Comparison of ENCODE assay signal across 12 cellular contexts in genomic region chr18:45282101-45282812, GRCh38.
DNase-seq lines count a peak whose midpoint lies in the region; ATAC-seq and TF ChIP-seq lines count a peak whose summit lies in the region.
"Had no signal": no experiment of that assay in that cellular context is flagged by ENCODE, and none has a peak within 500 bp of the region (broad histone marks: within the 10 kb centered on the region; RNA-seq: fewer than 3 reads in every experiment).

No MANE protein-coding gene starts in this region.

- intact Hi-C loops in aorta (cut with DNase I) = no loop called here

- WGBS in tibial nerve, 2 donors = 76 to 85% methylated on average over 5 of the region's 5 CpGs
- WGBS in aorta, 2 donors = 86 to 93% methylated on average over 5 of the region's 5 CpGs

- ATAC-seq in aorta (ENCODE audit: low FRiP score) = no peak

- H3K9me3 ChIP-seq in Loucy (ENCODE audit: insufficient read depth, low read depth, low read length) = no peaks in the 10 kb centered on the region
- H3K9me3 ChIP-seq in parathyroid adenoma (ENCODE audit: control insufficient read depth, low read length) = no peaks in the 10 kb centered on the region
- H3K9me3 ChIP-seq in tibial nerve = no peaks in the 10 kb centered on the region
- no peaks in the 10 kb centered on the region for H3K9me3 ChIP-seq in aorta (ENCODE audit: control insufficient read depth, low read length)
- H3K9me3 ChIP-seq: ovary had no signal

- H3K27me3 ChIP-seq in Loucy (ENCODE audit: insufficient read depth, low read length, poor library complexity, severe bottlenecking) (no peaks in the 10 kb centered on the region), parathyroid adenoma (ENCODE audit: control insufficient read depth, insufficient read depth, low read length) (no peaks in the 10 kb centered on the region), tibial nerve (no peaks in the 10 kb centered on the region), aorta (ENCODE audit: control insufficient read depth in 1 of 2, insufficient read depth in 2 of 2, low read length in 1 of 2) (no peaks in the 10 kb centered on the region)
- H3K27me3 ChIP-seq: ovary had no signal

- DNase-seq in NCI-H82 (lab: John Stamatoyannopoulos, UW) = peak; percentile 25
- DNase-seq in NCI-H82 treated with DMSO at 0.1 percent for 48 hours (lab: John Stamatoyannopoulos, UW; ENCODE audit: unreplicated experiment) = no peak
- DNase-seq in astrocyte of the spinal cord (ENCODE audit: low read depth, low spot score) = peak; percentile 5
- DNase-seq in tibial nerve (ENCODE audit: low spot score in 2 of 2) = no peak
- no peak for DNase-seq in stimulated activated CD4-positive, alpha-beta T cell treated with anti-CD3 and anti-CD28 coated beads, Interleukin-2, amount 100 ng/mL, for 48 hours
- DNase-seq in aorta = no peak
- DNase-seq: caudate nucleus, islet precursor cell, NCI-H2107, ovary had no signal

- in situ Hi-C loops in astrocyte of the spinal cord (cut with HindIII; ENCODE audit: low sequenced_read_pairs) = no loop called here

- peak; percentile 21; the same call in 1 of the 2 replicates for TF ChIP-seq CTCF in Loucy (conservative IDR thresholded peaks at IDR 0.05; ENCODE audit: low read length)
- no peak for TF ChIP-seq CTCF in astrocyte of the spinal cord (IDR thresholded peaks at IDR 0.05; ENCODE audit: low read depth, low read length)
- peak; percentile 40 for TF ChIP-seq CTCF in parathyroid adenoma (IDR thresholded peaks at IDR 0.05)
- TF ChIP-seq CTCF in tibial nerve (IDR thresholded peaks at IDR 0.05) = no peak

- TF ChIP-seq POLR2A in tibial nerve (IDR thresholded peaks at IDR 0.05) = no peak

- H3K79me2 ChIP-seq in Loucy (ENCODE audit: insufficient read depth, low read length) = no peaks in the 10 kb centered on the region
- no peaks in the 10 kb centered on the region for H3K79me2 ChIP-seq in parathyroid adenoma

- H3K4me1 ChIP-seq in Loucy (ENCODE audit: insufficient read depth, low read length, poor library complexity, severe bottlenecking) (no peaks in the 10 kb centered on the region), parathyroid adenoma (no peaks in the 10 kb centered on the region), tibial nerve (no peaks in the 10 kb centered on the region), aorta (ENCODE audit: control insufficient read depth in 1 of 2, insufficient read depth in 2 of 2, low read length in 2 of 2) (no peaks in the 10 kb centered on the region)

- no peak overlapping the region for H3K9ac ChIP-seq in Loucy (ENCODE audit: low read depth, low read length, poor library complexity, severe bottlenecking)
- H3K9ac ChIP-seq in parathyroid adenoma = no peak overlapping the region

- no peak overlapping the region for H3K27ac ChIP-seq in parathyroid adenoma
- H3K27ac ChIP-seq in tibial nerve = no peak overlapping the region
- H3K27ac ChIP-seq in aorta (ENCODE audit: low read depth in 1 of 2, low read length in 2 of 2) = no peak overlapping the region
- H3K27ac ChIP-seq: ovary had no signal

- no peak for TF ChIP-seq EP300 in tibial nerve (IDR thresholded peaks at IDR 0.05)

- H3K4me3 ChIP-seq in Loucy (ENCODE audit: low read length, poor library complexity, severe bottlenecking) (no peak overlapping the region), astrocyte of the spinal cord (ENCODE audit: low read depth, low read length) (no peak overlapping the region), parathyroid adenoma (ENCODE audit: low read depth, low read length) (no peak overlapping the region), tibial nerve (no peak overlapping the region), aorta (ENCODE audit: low read length in 2 of 2) (no peak overlapping the region)
- H3K4me3 ChIP-seq: ovary had no signal

- no peaks in the 10 kb centered on the region for H3F3A ChIP-seq in Loucy (ENCODE audit: low read depth)

- H2AFZ ChIP-seq in Loucy (ENCODE audit: low read length) (no peak overlapping the region), parathyroid adenoma (no peak overlapping the region)

- H3K4me2 ChIP-seq in Loucy (ENCODE audit: low read depth, low read length, poor library complexity, severe bottlenecking) (no peak overlapping the region), parathyroid adenoma (ENCODE audit: low read length) (no peak overlapping the region)

- H3K36me3 ChIP-seq in Loucy (ENCODE audit: insufficient read depth, low read length) (no peaks in the 10 kb centered on the region), parathyroid adenoma (ENCODE audit: control insufficient read depth, insufficient read depth, low read length) (no peaks in the 10 kb centered on the region), tibial nerve (no peaks in the 10 kb centered on the region), aorta (ENCODE audit: control insufficient read depth in 1 of 2, insufficient read depth in 2 of 2, low read length in 1 of 2) (no peaks in the 10 kb centered on the region)
- H3K36me3 ChIP-seq: ovary had no signal

- no peaks in the 10 kb centered on the region for H3K9me2 ChIP-seq in Loucy (replicated peaks; ENCODE audit: low read depth, low read length)

- H4K20me1 ChIP-seq in Loucy (ENCODE audit: insufficient read depth, low read length, poor library complexity, severe bottlenecking) = no peaks in the 10 kb centered on the region

Comparison
In these comparisons a context has a peak if more than half of its experiments do, and no peak if none do; other contexts are left out.
1. DNase-seq: peak in NCI-H82 (single experiment) and astrocyte of the spinal cord (single experiment); none in NCI-H82 treated with DMSO at 0.1 percent for 48 hours (single experiment), tibial nerve (0 of 2), stimulated activated CD4-positive, alpha-beta T cell treated with anti-CD3 and anti-CD28 coated beads, Interleukin-2, amount 100 ng/mL, for 48 hours (0 of 2) and aorta (0 of 2).
2. CTCF ChIP-seq: peak in Loucy (single experiment) and parathyroid adenoma (single experiment); none in astrocyte of the spinal cord (single experiment) and tibial nerve (0 of 5).